13 cellular contexts compared by ENCODE assay signal in genomic region chr17:21370430-21370829, GRCh38. TPM values are rescaled to one million over a fixed set of nuclear protein-coding genes. Genes with fewer than 3 reads are reported as not detected.
DNase-seq lines count a peak whose midpoint lies in the region; ATAC-seq, FAIRE-seq and TF ChIP-seq lines count a peak whose summit lies in the region.
"Had no signal": no experiment of that assay in that cellular context is flagged by ENCODE, and none has a peak within 500 bp of the region (broad histone marks: within the 10 kb centered on the region; RNA-seq: fewer than 3 reads in every experiment).

No MANE protein-coding gene starts in this region.

- no peaks in the 10 kb centered on the region for H3K36me3 ChIP-seq in psoas muscle (ENCODE audit: insufficient read depth in 1 of 2, low read depth in 1 of 2)

- peak overlapping the region; percentile 71 for H3K27ac ChIP-seq in psoas muscle
- H3K27ac ChIP-seq: coronary artery, GM23248 had no signal

- 5 to 6% (median 5%) methylated on average over 6 of the region's 6 CpGs for WGBS in psoas muscle, 3 donors

- H3K9me3 Mint-ChIP-seq in HFFc6 = no peaks in the 10 kb centered on the region

- H3K4me1 ChIP-seq in psoas muscle = peaks cover 21% of the 10 kb centered on the region

- H3K4me3 ChIP-seq in psoas muscle = no peak overlapping the region
- H3K4me3 ChIP-seq: coronary artery, GM23248, mucosa of descending colon had no signal

- FAIRE-seq in HTR-8/SVneo (lab: Jason Lieb, UNC) = peak; percentile 72

- TF ChIP-seq CTCF in psoas muscle (IDR thresholded peaks at IDR 0.05) (no peak), GM13977 (IDR thresholded peaks at IDR 0.05; ENCODE audit: extremely low read depth, insufficient read depth, missing control alignments) (no peak), HFFc6 (IDR thresholded peaks at IDR 0.05) (no peak)

- no peaks in the 10 kb centered on the region for H3K27me3 ChIP-seq in psoas muscle (ENCODE audit: insufficient read depth in 3 of 3, low read length in 2 of 3)

- peak; percentile 98 for ATAC-seq in left ventricle myocardium superior
- peak; percentile 50 to 90 (median 81) for ATAC-seq in psoas muscle
- no peak for ATAC-seq in GM19397 (IDR thresholded peaks at IDR 0.05; ENCODE audit: unreplicated experiment)
- ATAC-seq: mucosa of descending colon had no signal

- H3K4me3 Mint-ChIP-seq in HFFc6 = no peak overlapping the region

- in situ Hi-C loops in SK-MEL-5 (cut with HindIII; ENCODE audit: low pct_unique_long_range_greater_than_20kb, low sequenced_read_pairs) (no loop called here), GM13977 (cut with MboI; ENCODE audit: low pct_unique_long_range_greater_than_20kb, low sequenced_read_pairs, unreplicated experiment) (no loop called here)

- H3K27me3 Mint-ChIP-seq in HFFc6 (ENCODE audit: insufficient read depth) = peaks cover 45% of the 10 kb centered on the region

- no peak overlapping the region for H3K27ac Mint-ChIP-seq in HFFc6

- intact Hi-C loops in left ventricle myocardium superior (cut with micrococcal nuclease) = no loop called here
- intact Hi-C loops in psoas muscle (cut with DNase I) = loop anchor here in 1 of 2 donors (10.0 kb wide), 1 partner anchor 56 kb away; no protein-coding TSS in a partner anchor

- DNase-seq in HTR-8/SVneo (ENCODE audit: insufficient read length, low spot score) (no peak), SK-MEL-5 (ENCODE audit: low read depth, low spot score) (peak; percentile 46), left ventricle myocardium superior (peak; percentile 87), psoas muscle (peak in 1 of 2 donors; percentile 84), GM13977 (ENCODE audit: low spot score) (no peak), HFFc6 (no peak), nucleus accumbens (lab: John Stamatoyannopoulos, UW) (no peak)
- DNase-seq: GM23248; mucosa of descending colon; NCI-H187; stimulated activated naive CD4-positive, alpha-beta T cell had no signal

- no peaks in the 10 kb centered on the region for H3K9me3 ChIP-seq in psoas muscle
- H3K9me3 ChIP-seq: mucosa of descending colon had no signal

- no peaks in the 10 kb centered on the region for H3K36me3 Mint-ChIP-seq in HFFc6 (ENCODE audit: low read depth)

- H3K4me1 Mint-ChIP-seq in HFFc6 (ENCODE audit: low read depth) = no peaks in the 10 kb centered on the region

RNA-seq across cellular contexts. Expression of gene KCNJ12, which starts 5.7 kb away (rescaled TPM):
- total RNA-seq in SK-MEL-5 (2014; rRNA removed; shearing (Covaris generic)) = 0.48 TPM in 2 replicates
- polyA plus RNA-seq in SK-MEL-5 (2015; cell fraction: cytosol; rRNA removed) = 0.52 and 0.62 TPM in 2 replicates
- polyA plus RNA-seq in SK-MEL-5 (2015; cell fraction: nucleus; rRNA removed) = 0.20 and 0.21 TPM in 2 replicates
- total RNA-seq in left ventricle myocardium superior (11.4 TPM), psoas muscle (10 to 100 TPM in 3 of 4 donors, 1 to 10 TPM in 1; 9.4 to 31.0 (median 23.4) TPM)
- polyA plus RNA-seq in psoas muscle = 10 to 100 TPM in 2 of 3 donors, 1 to 10 TPM in 1; 5.2 to 42.7 (median 13.6) TPM
- not detected for total RNA-seq in HFFc6 (2021; fragmentation: NEBNext Ultra II Directional; extraction: Animal tissue kit (Norgen Biotek cat#: 25700))

Comparison
In these comparisons a context has a peak if more than half of its experiments do, and no peak if none do; other contexts are left out.
1. DNase-seq: peak in SK-MEL-5 (single experiment) and left ventricle myocardium superior (single experiment); none in HTR-8/SVneo (single experiment), GM13977 (single experiment), HFFc6 (single experiment) and nucleus accumbens (0 of 56).